Comparison of ENCODE assay signal across 20 cellular contexts in genomic region chr9:101435601-101436079, GRCh38. TPM values are rescaled to one million over a fixed set of nuclear protein-coding genes. Genes with fewer than 3 reads are reported as not detected.
A peak's percentile ranks its signal among the peaks of the same experiment; 100 is the strongest.
DNase-seq lines count a peak whose midpoint lies in the region; ATAC-seq and TF ChIP-seq lines count a peak whose summit lies in the region.
"Had no signal": no experiment of that assay in that cellular context is flagged by ENCODE, and none has a peak within 500 bp of the region (broad histone marks: within the 10 kb centered on the region; RNA-seq: fewer than 3 reads in every experiment).

TSS of gene ALDOB (minus strand) at chr9:101435774. CDS start at chr9:101430887, 4,887 bp downstream.

- peaks cover 65% of the 10 kb centered on the region for H3K4me1 ChIP-seq in body of pancreas
- H3K4me1 ChIP-seq: BE2C, HAP-1 had no signal

- no peaks in the 10 kb centered on the region for H3K4me1 Mint-ChIP-seq in type B pancreatic cell (ENCODE audit: unreplicated experiment)
- H3K4me1 Mint-ChIP-seq in activated CD4-positive, alpha-beta memory T cell treated with anti-CD3 and anti-CD28 coated beads, Interleukin-2, amount 10 ng/mL, durations not matched to agents 7 days and 5 days = no peaks in the 10 kb centered on the region
- H3K4me1 Mint-ChIP-seq: CD4-positive, CD25-positive, alpha-beta regulatory T cell; CD8-positive, alpha-beta memory T cell had no signal

- H3K4me3 ChIP-seq in body of pancreas = no peak within 1 kb of the TSS
- H3K4me3 ChIP-seq: GM23248, HAP-1 had no signal

- POLR2A ChIA-PET in activated CD4-positive, alpha-beta memory T cell treated with anti-CD3 and anti-CD28 coated beads, Interleukin-2, amount 10 ng/mL, durations not matched to agents 7 days and 5 days (lab: Charles Lee) = no interaction called here
- POLR2A ChIA-PET in HEK293T (lab: Yijun Ruan, JAX) = interaction anchor here (1.2 kb wide), 1 partner anchor 13 kb away, joined by 3 read pairs; no protein-coding TSS in a partner anchor

- H3K9me3 ChIP-seq in body of pancreas = no peaks in the 10 kb centered on the region
- H3K9me3 ChIP-seq: BE2C, HAP-1 had no signal

- no peak within 1 kb of the TSS for H3K27ac Mint-ChIP-seq in type B pancreatic cell
- no peak within 1 kb of the TSS for H3K27ac Mint-ChIP-seq in activated CD4-positive, alpha-beta memory T cell treated with anti-CD3 and anti-CD28 coated beads, Interleukin-2, amount 10 ng/mL, durations not matched to agents 7 days and 5 days
- H3K27ac Mint-ChIP-seq: CD4-positive, CD25-positive, alpha-beta regulatory T cell; CD8-positive, alpha-beta memory T cell had no signal

- CTCF ChIA-PET in activated CD4-positive, alpha-beta memory T cell treated with anti-CD3 and anti-CD28 coated beads, Interleukin-2, amount 10 ng/mL, durations not matched to agents 7 days and 5 days (lab: Charles Lee) = no interaction called here
- CTCF ChIA-PET in HEK293T (lab: Yijun Ruan, JAX) = no interaction called here

- 52 to 58% methylated on average over 2 of the region's 2 CpGs for WGBS in body of pancreas, 2 donors

- intact Hi-C loops in body of pancreas (cut with DNase I) = no loop called here

- no peaks in the 10 kb centered on the region for H3K27me3 ChIP-seq in body of pancreas

- H3K9me3 Mint-ChIP-seq in type B pancreatic cell = no peaks in the 10 kb centered on the region
- H3K9me3 Mint-ChIP-seq in activated CD4-positive, alpha-beta memory T cell treated with anti-CD3 and anti-CD28 coated beads, Interleukin-2, amount 10 ng/mL, durations not matched to agents 7 days and 5 days = no peaks in the 10 kb centered on the region
- H3K9me3 Mint-ChIP-seq: CD8-positive, alpha-beta memory T cell had no signal

- H3K27me3 Mint-ChIP-seq in type B pancreatic cell = peaks cover 3% of the 10 kb centered on the region
- peaks cover 7% of the 10 kb centered on the region for H3K27me3 Mint-ChIP-seq in activated CD4-positive, alpha-beta memory T cell treated with anti-CD3 and anti-CD28 coated beads, Interleukin-2, amount 10 ng/mL, durations not matched to agents 7 days and 5 days

- no peaks in the 10 kb centered on the region for H3K36me3 Mint-ChIP-seq in type B pancreatic cell
- H3K36me3 Mint-ChIP-seq in activated CD4-positive, alpha-beta memory T cell treated with anti-CD3 and anti-CD28 coated beads, Interleukin-2, amount 10 ng/mL, durations not matched to agents 7 days and 5 days (ENCODE audit: low read depth) = no peaks in the 10 kb centered on the region
- H3K36me3 Mint-ChIP-seq: CD4-positive, CD25-positive, alpha-beta regulatory T cell; CD8-positive, alpha-beta memory T cell had no signal

- H3K4me3 Mint-ChIP-seq in type B pancreatic cell = no peak within 1 kb of the TSS
- no peak within 1 kb of the TSS for H3K4me3 Mint-ChIP-seq in activated CD4-positive, alpha-beta memory T cell treated with anti-CD3 and anti-CD28 coated beads, Interleukin-2, amount 10 ng/mL, durations not matched to agents 7 days and 5 days
- H3K4me3 Mint-ChIP-seq: CD4-positive, CD25-positive, alpha-beta regulatory T cell; CD8-positive, alpha-beta memory T cell had no signal

- no peak for ATAC-seq in body of pancreas
- ATAC-seq in left lobe of liver = peak; percentile 52
- ATAC-seq in HG02763 (IDR thresholded peaks at IDR 0.05; ENCODE audit: unreplicated experiment) = no peak

- TF ChIP-seq CTCF in body of pancreas (IDR thresholded peaks at IDR 0.05) = no peak
- TF ChIP-seq CTCF in type B pancreatic cell (conservative IDR thresholded peaks at IDR 0.05) = no peak

- H3K27ac ChIP-seq in body of pancreas = peak within 1 kb of the TSS; percentile 17 to 86 (median 72)
- H3K27ac ChIP-seq: GM23248, HL-60 had no signal

- DNase-seq in body of pancreas (no peak), left lobe of liver (ENCODE audit: low spot score) (peak; percentile 76), mucosa of gallbladder (ENCODE audit: low spot score) (no peak), type B pancreatic cell (ENCODE audit: extremely low spot score, unreplicated experiment) (no peak), HEK293T (ENCODE audit: extremely low spot score) (no peak), NCI-H1436 treated with DMSO at 0.1 percent for 48 hours (lab: John Stamatoyannopoulos, UW) (no peak)
- no peak for DNase-seq in activated CD4-positive, alpha-beta memory T cell treated with anti-CD3 and anti-CD28 coated beads, Interleukin-2, amount 10 ng/mL, durations not matched to agents 7 days and 5 days
- DNase-seq: ACHN; BE2C; C1 segment of cervical spinal cord; CD4-positive, CD25-positive, alpha-beta regulatory T cell; CD8-positive, alpha-beta memory T cell; COR-L47; GM23248; IMR-90 had no signal

- peak in 1 of 3 donors; percentile 50 for TF ChIP-seq POLR2A in body of pancreas (IDR thresholded peaks at IDR 0.05)

- no peaks in the 10 kb centered on the region for H3K36me3 ChIP-seq in body of pancreas (replicated peaks in 1 of 2; ENCODE audit: insufficient read depth in 1 of 2, low read depth in 2 of 2)
- H3K36me3 ChIP-seq: BE2C, HAP-1 had no signal

TF ChIP-seq in HEK293T, 16 proteins besides CTCF, POLR2A, EP300 and RAD21:
- TF ChIP-seq ELF4 (IDR thresholded peaks at IDR 0.05) (no peak), L3MBTL2 (conservative IDR thresholded peaks at IDR 0.05) (no peak), FOXM1 (IDR thresholded peaks at IDR 0.05; ENCODE audit: borderline replicate concordance) (no peak), NFRKB (IDR thresholded peaks at IDR 0.05) (no peak), SP1 (IDR thresholded peaks at IDR 0.05) (no peak), FOXA1 (IDR thresholded peaks at IDR 0.05) (no peak), LEF1 (IDR thresholded peaks at IDR 0.05; ENCODE audit: borderline replicate concordance) (no peak), SUZ12 (IDR thresholded peaks at IDR 0.05) (no peak), TARDBP (IDR thresholded peaks at IDR 0.05) (no peak), PKNOX1 (IDR thresholded peaks at IDR 0.05) (no peak), HDGF (IDR thresholded peaks at IDR 0.05; ENCODE audit: borderline replicate concordance) (no peak)

RNA-seq across cellular contexts. Expression of gene ALDOB, which starts in this region (rescaled TPM):
- total RNA-seq in body of pancreas (10 to 100 TPM; 23.4 to 86.6 TPM), left lobe of liver (4,002 TPM), mucosa of gallbladder (265 TPM), type B pancreatic cell (ENCODE audit: low replicate concordance) (30.5 and 36.7 TPM in 2 replicates)
- total RNA-seq in activated CD4-positive, alpha-beta memory T cell treated with anti-CD3 and anti-CD28 coated beads, Interleukin-2, amount 10 ng/mL, durations not matched to agents 7 days and 5 days = not detected
- total RNA-seq: CD4-positive, CD25-positive, alpha-beta regulatory T cell; CD8-positive, alpha-beta memory T cell; GM23248; H4; HT1080; IMR-90 had no signal

Comparison
In these comparisons a context has a peak if more than half of its experiments do, and no peak if none do; other contexts are left out.
1. RNA of gene ALDOB (total RNA-seq): 4,002 TPM in left lobe of liver (single experiment), 265 TPM in mucosa of gallbladder (single experiment), 23.4 to 86.6 TPM in body of pancreas and 30.5 to 36.7 TPM in type B pancreatic cell; not detected in activated CD4-positive, alpha-beta memory T cell treated with anti-CD3 and anti-CD28 coated beads, Interleukin-2, amount 10 ng/mL, durations not matched to agents 7 days and 5 days; every median in the first group is over 10 times any median in the second.
2. RNA of gene ALDOB (total RNA-seq): 4,002 TPM in left lobe of liver (single experiment); 265 TPM in mucosa of gallbladder (single experiment), 23.4 to 86.6 TPM in body of pancreas and 30.5 to 36.7 TPM in type B pancreatic cell; every median in the first group is over 10 times any median in the second.